Comparison of ENCODE assay signal across 1 cellular context in genomic region chr16:683396-684066, GRCh38.
A peak's percentile ranks its signal among the peaks of the same experiment; 100 is the strongest.
TF ChIP-seq lines count a peak whose summit lies in the region.

No MANE protein-coding gene starts in this region.

TF ChIP-seq in HEK293, 187 proteins besides CTCF, POLR2A, EP300 and RAD21 (continued from another document and continues in another):
- TF ChIP-seq, protein P1, sequence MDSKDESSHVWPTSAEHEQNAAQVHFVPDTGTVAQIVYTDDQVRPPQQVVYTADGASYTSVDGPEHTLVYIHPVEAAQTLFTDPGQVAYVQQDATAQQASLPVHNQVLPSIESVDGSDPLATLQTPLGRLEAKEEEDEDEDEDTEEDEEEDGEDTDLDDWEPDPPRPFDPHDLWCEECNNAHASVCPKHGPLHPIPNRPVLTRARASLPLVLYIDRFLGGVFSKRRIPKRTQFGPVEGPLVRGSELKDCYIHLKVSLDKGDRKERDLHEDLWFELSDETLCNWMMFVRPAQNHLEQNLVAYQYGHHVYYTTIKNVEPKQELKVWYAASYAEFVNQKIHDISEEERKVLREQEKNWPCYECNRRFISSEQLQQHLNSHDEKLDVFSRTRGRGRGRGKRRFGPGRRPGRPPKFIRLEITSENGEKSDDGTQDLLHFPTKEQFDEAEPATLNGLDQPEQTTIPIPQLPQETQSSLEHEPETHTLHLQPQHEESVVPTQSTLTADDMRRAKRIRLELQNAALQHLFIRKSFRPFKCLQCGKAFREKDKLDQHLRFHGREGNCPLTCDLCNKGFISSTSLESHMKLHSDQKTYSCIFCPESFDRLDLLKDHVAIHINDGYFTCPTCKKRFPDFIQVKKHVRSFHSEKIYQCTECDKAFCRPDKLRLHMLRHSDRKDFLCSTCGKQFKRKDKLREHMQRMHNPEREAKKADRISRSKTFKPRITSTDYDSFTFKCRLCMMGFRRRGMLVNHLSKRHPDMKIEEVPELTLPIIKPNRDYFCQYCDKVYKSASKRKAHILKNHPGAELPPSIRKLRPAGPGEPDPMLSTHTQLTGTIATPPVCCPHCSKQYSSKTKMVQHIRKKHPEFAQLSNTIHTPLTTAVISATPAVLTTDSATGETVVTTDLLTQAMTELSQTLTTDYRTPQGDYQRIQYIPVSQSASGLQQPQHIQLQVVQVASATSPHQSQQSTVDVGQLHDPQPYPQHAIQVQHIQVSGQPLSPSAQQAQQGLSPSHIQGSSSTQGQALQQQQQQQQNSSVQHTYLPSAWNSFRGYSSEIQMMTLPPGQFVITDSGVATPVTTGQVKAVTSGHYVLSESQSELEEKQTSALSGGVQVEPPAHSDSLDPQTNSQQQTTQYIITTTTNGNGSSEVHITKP (tag by site-specific recombination; IDR thresholded peaks at IDR 0.05) = peak; percentile 96
- TF ChIP-seq, protein P2, sequence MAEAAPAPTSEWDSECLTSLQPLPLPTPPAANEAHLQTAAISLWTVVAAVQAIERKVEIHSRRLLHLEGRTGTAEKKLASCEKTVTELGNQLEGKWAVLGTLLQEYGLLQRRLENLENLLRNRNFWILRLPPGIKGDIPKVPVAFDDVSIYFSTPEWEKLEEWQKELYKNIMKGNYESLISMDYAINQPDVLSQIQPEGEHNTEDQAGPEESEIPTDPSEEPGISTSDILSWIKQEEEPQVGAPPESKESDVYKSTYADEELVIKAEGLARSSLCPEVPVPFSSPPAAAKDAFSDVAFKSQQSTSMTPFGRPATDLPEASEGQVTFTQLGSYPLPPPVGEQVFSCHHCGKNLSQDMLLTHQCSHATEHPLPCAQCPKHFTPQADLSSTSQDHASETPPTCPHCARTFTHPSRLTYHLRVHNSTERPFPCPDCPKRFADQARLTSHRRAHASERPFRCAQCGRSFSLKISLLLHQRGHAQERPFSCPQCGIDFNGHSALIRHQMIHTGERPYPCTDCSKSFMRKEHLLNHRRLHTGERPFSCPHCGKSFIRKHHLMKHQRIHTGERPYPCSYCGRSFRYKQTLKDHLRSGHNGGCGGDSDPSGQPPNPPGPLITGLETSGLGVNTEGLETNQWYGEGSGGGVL (tag by site-specific recombination; IDR thresholded peaks at IDR 0.05) = peak; percentile 42; the same call in 1 of the 2 replicates
- peak; percentile 35; the same call in 1 of the 2 replicates for TF ChIP-seq SP7 (tag by site-specific recombination; IDR thresholded peaks at IDR 0.05)
- TF ChIP-seq ZNF580 (tag by site-specific recombination; IDR thresholded peaks at IDR 0.05) = no peak
- TF ChIP-seq ZNF354C (tag by site-specific recombination; IDR thresholded peaks at IDR 0.05; ENCODE audit: borderline replicate concordance, low read depth) = no peak
- TF ChIP-seq ZNF777 (tag by site-specific recombination; IDR thresholded peaks at IDR 0.05; ENCODE audit: borderline replicate concordance) = no peak
- no peak for TF ChIP-seq ZNF621 (tag by site-specific recombination; IDR thresholded peaks at IDR 0.05)
- TF ChIP-seq ZNF266 (tag by site-specific recombination; IDR thresholded peaks at IDR 0.05; ENCODE audit: low read depth) = no peak
- 0 out of 2 replicates have a peak, but pooled peaks have one; percentile 55 for TF ChIP-seq ZNF645 (tag by site-specific recombination; IDR thresholded peaks at IDR 0.05)
- peak; percentile 68; the same call in 1 of the 2 replicates for TF ChIP-seq GLIS2 (tag by site-specific recombination; IDR thresholded peaks at IDR 0.05)
- TF ChIP-seq ZNF157 (tag by site-specific recombination; IDR thresholded peaks at IDR 0.05) = no peak
- TF ChIP-seq ZNF48 (tag by site-specific recombination; IDR thresholded peaks at IDR 0.05) = no peak
- 0 out of 2 replicates have a peak, but pooled peaks have one; percentile 64 for TF ChIP-seq ZNF2 (tag by site-specific recombination; IDR thresholded peaks at IDR 0.05)
- peak; percentile 90 for TF ChIP-seq BCL11B (tag by site-specific recombination; IDR thresholded peaks at IDR 0.05; ENCODE audit: low read depth)
- TF ChIP-seq ZNF660 (tag by site-specific recombination; IDR thresholded peaks at IDR 0.05) = no peak
- TF ChIP-seq ZNF510 (tag by site-specific recombination; IDR thresholded peaks at IDR 0.05; ENCODE audit: insufficient replicate concordance) = no peak
- TF ChIP-seq ATF2 (tag by site-specific recombination; IDR thresholded peaks at IDR 0.05; ENCODE audit: low read depth) = no peak
- no peak for TF ChIP-seq HOXC10 (CRISPR knock-in tag; IDR thresholded peaks at IDR 0.05)
- no peak for TF ChIP-seq ZNF473 (tag by site-specific recombination; IDR thresholded peaks at IDR 0.05)
- peak; percentile 33; the same call in 1 of the 2 replicates for TF ChIP-seq ZBTB48 (tag by site-specific recombination; IDR thresholded peaks at IDR 0.05)
- no peak for TF ChIP-seq ZNF221 (tag by site-specific recombination; IDR thresholded peaks at IDR 0.05; ENCODE audit: borderline replicate concordance)
- no peak for TF ChIP-seq ZNF37A (tag by site-specific recombination; IDR thresholded peaks at IDR 0.05)
- TF ChIP-seq ZNF202 (tag by site-specific recombination; IDR thresholded peaks at IDR 0.05; ENCODE audit: borderline replicate concordance) = no peak
- TF ChIP-seq ZNF155 (tag by site-specific recombination; IDR thresholded peaks at IDR 0.05) = no peak
- no peak for TF ChIP-seq FEZF1 (tag by site-specific recombination; IDR thresholded peaks at IDR 0.05)
- TF ChIP-seq ZEB2 (tag by site-specific recombination; IDR thresholded peaks at IDR 0.05) = peak; percentile 96
- TF ChIP-seq ZNF629 (tag by site-specific recombination; IDR thresholded peaks at IDR 0.05) = 0 out of 2 replicates have a peak, but pooled peaks have one; percentile 2
- peak; percentile 68; the same call in 1 of the 2 replicates for TF ChIP-seq ZNF169 (tag by site-specific recombination; IDR thresholded peaks at IDR 0.05)
- peak; percentile 16; the same call in 1 of the 2 replicates for TF ChIP-seq REPIN1 (tag by site-specific recombination; IDR thresholded peaks at IDR 0.05; ENCODE audit: low read depth)
- TF ChIP-seq, protein P3, sequence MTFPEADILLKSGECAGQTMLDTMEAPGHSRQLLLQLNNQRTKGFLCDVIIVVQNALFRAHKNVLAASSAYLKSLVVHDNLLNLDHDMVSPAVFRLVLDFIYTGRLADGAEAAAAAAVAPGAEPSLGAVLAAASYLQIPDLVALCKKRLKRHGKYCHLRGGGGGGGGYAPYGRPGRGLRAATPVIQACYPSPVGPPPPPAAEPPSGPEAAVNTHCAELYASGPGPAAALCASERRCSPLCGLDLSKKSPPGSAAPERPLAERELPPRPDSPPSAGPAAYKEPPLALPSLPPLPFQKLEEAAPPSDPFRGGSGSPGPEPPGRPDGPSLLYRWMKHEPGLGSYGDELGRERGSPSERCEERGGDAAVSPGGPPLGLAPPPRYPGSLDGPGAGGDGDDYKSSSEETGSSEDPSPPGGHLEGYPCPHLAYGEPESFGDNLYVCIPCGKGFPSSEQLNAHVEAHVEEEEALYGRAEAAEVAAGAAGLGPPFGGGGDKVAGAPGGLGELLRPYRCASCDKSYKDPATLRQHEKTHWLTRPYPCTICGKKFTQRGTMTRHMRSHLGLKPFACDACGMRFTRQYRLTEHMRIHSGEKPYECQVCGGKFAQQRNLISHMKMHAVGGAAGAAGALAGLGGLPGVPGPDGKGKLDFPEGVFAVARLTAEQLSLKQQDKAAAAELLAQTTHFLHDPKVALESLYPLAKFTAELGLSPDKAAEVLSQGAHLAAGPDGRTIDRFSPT (tag by site-specific recombination; IDR thresholded peaks at IDR 0.05) = peak; percentile 90; the same call in 1 of the 2 replicates
- TF ChIP-seq ZNF792 (tag by site-specific recombination; IDR thresholded peaks at IDR 0.05) = no peak; the same call in 1 of the 2 replicates
- TF ChIP-seq KLF7 (tag by site-specific recombination; IDR thresholded peaks at IDR 0.05; ENCODE audit: borderline replicate concordance) = 0 out of 2 replicates have a peak, but pooled peaks have one; percentile 51
- TF ChIP-seq ZNF768 (tag by site-specific recombination; IDR thresholded peaks at IDR 0.05) = no peak
- TF ChIP-seq MEIS1 (CRISPR knock-in tag; IDR thresholded peaks at IDR 0.05; ENCODE audit: borderline replicate concordance) = no peak
- TF ChIP-seq, protein P4, sequence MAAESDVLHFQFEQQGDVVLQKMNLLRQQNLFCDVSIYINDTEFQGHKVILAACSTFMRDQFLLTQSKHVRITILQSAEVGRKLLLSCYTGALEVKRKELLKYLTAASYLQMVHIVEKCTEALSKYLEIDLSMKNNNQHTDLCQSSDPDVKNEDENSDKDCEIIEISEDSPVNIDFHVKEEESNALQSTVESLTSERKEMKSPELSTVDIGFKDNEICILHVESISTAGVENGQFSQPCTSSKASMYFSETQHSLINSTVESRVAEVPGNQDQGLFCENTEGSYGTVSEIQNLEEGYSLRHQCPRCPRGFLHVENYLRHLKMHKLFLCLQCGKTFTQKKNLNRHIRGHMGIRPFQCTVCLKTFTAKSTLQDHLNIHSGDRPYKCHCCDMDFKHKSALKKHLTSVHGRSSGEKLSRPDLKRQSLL (tag by site-specific recombination; IDR thresholded peaks at IDR 0.05) = no peak
- peak; percentile 4 for TF ChIP-seq ZBTB8A (tag by site-specific recombination; IDR thresholded peaks at IDR 0.05)
- TF ChIP-seq MZF1 (tag by site-specific recombination; IDR thresholded peaks at IDR 0.05; ENCODE audit: borderline replicate concordance) = no peak
- TF ChIP-seq ZNF585B (tag by site-specific recombination; IDR thresholded peaks at IDR 0.05) = no peak
- peak; percentile 59; the same call in 1 of the 2 replicates for TF ChIP-seq ZNF391 (tag by site-specific recombination; IDR thresholded peaks at IDR 0.05; ENCODE audit: borderline replicate concordance, low read depth)
- TF ChIP-seq ZNF311 (tag by site-specific recombination; IDR thresholded peaks at IDR 0.05; ENCODE audit: borderline replicate concordance) = no peak
- TF ChIP-seq ZNF292 (tag by site-specific recombination; IDR thresholded peaks at IDR 0.05; ENCODE audit: borderline replicate concordance, low read depth) = no peak
- no peak for TF ChIP-seq ZNF146 (tag by site-specific recombination; IDR thresholded peaks at IDR 0.05)
- TF ChIP-seq BCL11A (tag by site-specific recombination; IDR thresholded peaks at IDR 0.05; ENCODE audit: low read depth) = peak; percentile 97
- TF ChIP-seq GFI1B (tag by site-specific recombination; IDR thresholded peaks at IDR 0.05) = peak; percentile 4; the same call in 1 of the 2 replicates
- TF ChIP-seq ZFHX2 (tag by site-specific recombination; conservative IDR thresholded peaks at IDR 0.05) = peak; percentile 85
- TF ChIP-seq ZNF596 (tag by site-specific recombination; IDR thresholded peaks at IDR 0.05) = peak; percentile 60
- 0 out of 2 replicates have a peak, but pooled peaks have one; percentile 23 for TF ChIP-seq ZNF133 (tag by site-specific recombination; IDR thresholded peaks at IDR 0.05)
- TF ChIP-seq GLIS1 (tag by site-specific recombination; IDR thresholded peaks at IDR 0.05) = peak; percentile 38
- TF ChIP-seq ZFP3 (tag by site-specific recombination; IDR thresholded peaks at IDR 0.05; ENCODE audit: low read depth) = no peak
- TF ChIP-seq ZNF26 (tag by site-specific recombination; IDR thresholded peaks at IDR 0.05) = no peak
- TF ChIP-seq ZNF423 (tag by site-specific recombination; IDR thresholded peaks at IDR 0.05) = no peak
- TF ChIP-seq ZNF394 (tag by site-specific recombination; IDR thresholded peaks at IDR 0.05; ENCODE audit: borderline replicate concordance) = peak; percentile 40; the same call in 1 of the 2 replicates
- TF ChIP-seq, protein P5, sequence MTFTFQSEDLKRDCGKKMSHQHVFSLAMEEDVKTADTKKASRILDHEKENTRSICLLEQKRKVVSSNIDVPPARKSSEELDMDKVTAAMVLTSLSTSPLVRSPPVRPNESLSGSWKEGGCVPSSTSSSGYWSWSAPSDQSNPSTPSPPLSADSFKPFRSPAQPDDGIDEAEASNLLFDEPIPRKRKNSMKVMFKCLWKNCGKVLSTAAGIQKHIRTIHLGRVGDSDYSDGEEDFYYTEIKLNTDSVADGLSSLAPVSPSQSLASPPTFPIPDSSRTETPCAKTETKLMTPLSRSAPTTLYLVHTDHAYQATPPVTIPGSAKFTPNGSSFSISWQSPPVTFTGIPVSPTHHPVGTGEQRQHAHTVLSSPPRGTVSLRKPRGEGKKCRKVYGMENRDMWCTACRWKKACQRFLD (tag by site-specific recombination; IDR thresholded peaks at IDR 0.05) = no peak
